ENCODE assay signal across 10 cellular contexts in genomic region chr2:8754056-8754790, GRCh38.
DNase-seq lines count a peak whose midpoint lies in the region; ATAC-seq and TF ChIP-seq lines count a peak whose summit lies in the region.
"Had no signal": no experiment of that assay in that cellular context is flagged by ENCODE, and none has a peak within 500 bp of the region (broad histone marks: within the 10 kb centered on the region; RNA-seq: fewer than 3 reads in every experiment).

No MANE protein-coding gene starts in this region.

- H3K36me3 ChIP-seq in heart right ventricle, result peaks cover 0 to 66% (median 22%) of the 10 kb centered on the region in 9 donors
- H3K36me3 ChIP-seq in tibial nerve, result peaks cover 0 to 32% (median 0%) of the 10 kb centered on the region in 3 donors

- H3K4me3 ChIP-seq in heart right ventricle (no peak overlapping the region), tibial nerve (no peak overlapping the region)

- TF ChIP-seq EP300 in tibial nerve (IDR thresholded peaks at IDR 0.05), result peak in 1 of 2 donors; percentile 50

- H3K4me1 ChIP-seq in heart right ventricle (peaks cover 0 to 26% (median 8%) of the 10 kb centered on the region in 9 donors), tibial nerve (peaks cover 0 to 28% (median 7%) of the 10 kb centered on the region in 4 donors)

- DNase-seq in Right ventricle myocardium superior (no peak), cardiac septum (ENCODE audit: low spot score) (no peak), astrocyte of the hippocampus (ENCODE audit: low read depth, low spot score) (peak; percentile 71), heart right ventricle (no peak), tibial nerve (ENCODE audit: low spot score in 2 of 2) (no peak), ACHN (no peak)
- no peak for DNase-seq in activated effector memory CD4-positive, alpha-beta T cell treated with Interleukin-2 at 50 U/mL for 16 hours
- DNase-seq: GDM1, NCI-H510A had no signal

- intact Hi-C loops in Right ventricle myocardium superior (cut with DNase I), result no loop called here
- intact Hi-C loops in cardiac septum (cut with DNase I), result no loop called here
- intact Hi-C loops in heart right ventricle (cut with DNase I), result loop anchor here in 1 of 10 donors (10.0 kb wide), 1 partner anchor 1329 kb away; no protein-coding TSS in a partner anchor

- peaks cover 0 to 18% (median 6%) of the 10 kb centered on the region in 11 donors for H3K9me3 ChIP-seq in heart right ventricle
- H3K9me3 ChIP-seq in tibial nerve, result peaks cover 0 to 8% (median 0%) of the 10 kb centered on the region in 4 donors

- peak; percentile 75 for ATAC-seq in Right ventricle myocardium superior (ENCODE audit: poor library complexity)
- peak in 5 of 8 donors; percentile 56 to 87 (median 78) for ATAC-seq in heart right ventricle
- no peak for ATAC-seq in GM21423 (IDR thresholded peaks at IDR 0.05; ENCODE audit: unreplicated experiment)

- no peaks in the 10 kb centered on the region for H3K27me3 ChIP-seq in heart right ventricle
- H3K27me3 ChIP-seq in tibial nerve, result no peaks in the 10 kb centered on the region

- in situ Hi-C loops in ACHN (cut with HindIII; ENCODE audit: low pct_ligation_motif_present, low pct_unique_long_range_greater_than_20kb, low sequenced_read_pairs), result no loop called here

- TF ChIP-seq POLR2A in tibial nerve (IDR thresholded peaks at IDR 0.05), result no peak

- no peak for TF ChIP-seq CTCF in heart right ventricle (IDR thresholded peaks at IDR 0.05)
- no peak for TF ChIP-seq CTCF in tibial nerve (IDR thresholded peaks at IDR 0.05)

- H3K27ac ChIP-seq in heart right ventricle (peak overlapping the region in 2 of 10 donors; percentile 11 to 26), tibial nerve (peak overlapping the region; percentile 2 to 77 (median 60))
